1 cellular context compared by ENCODE assay signal in the genomic region with DNA sequence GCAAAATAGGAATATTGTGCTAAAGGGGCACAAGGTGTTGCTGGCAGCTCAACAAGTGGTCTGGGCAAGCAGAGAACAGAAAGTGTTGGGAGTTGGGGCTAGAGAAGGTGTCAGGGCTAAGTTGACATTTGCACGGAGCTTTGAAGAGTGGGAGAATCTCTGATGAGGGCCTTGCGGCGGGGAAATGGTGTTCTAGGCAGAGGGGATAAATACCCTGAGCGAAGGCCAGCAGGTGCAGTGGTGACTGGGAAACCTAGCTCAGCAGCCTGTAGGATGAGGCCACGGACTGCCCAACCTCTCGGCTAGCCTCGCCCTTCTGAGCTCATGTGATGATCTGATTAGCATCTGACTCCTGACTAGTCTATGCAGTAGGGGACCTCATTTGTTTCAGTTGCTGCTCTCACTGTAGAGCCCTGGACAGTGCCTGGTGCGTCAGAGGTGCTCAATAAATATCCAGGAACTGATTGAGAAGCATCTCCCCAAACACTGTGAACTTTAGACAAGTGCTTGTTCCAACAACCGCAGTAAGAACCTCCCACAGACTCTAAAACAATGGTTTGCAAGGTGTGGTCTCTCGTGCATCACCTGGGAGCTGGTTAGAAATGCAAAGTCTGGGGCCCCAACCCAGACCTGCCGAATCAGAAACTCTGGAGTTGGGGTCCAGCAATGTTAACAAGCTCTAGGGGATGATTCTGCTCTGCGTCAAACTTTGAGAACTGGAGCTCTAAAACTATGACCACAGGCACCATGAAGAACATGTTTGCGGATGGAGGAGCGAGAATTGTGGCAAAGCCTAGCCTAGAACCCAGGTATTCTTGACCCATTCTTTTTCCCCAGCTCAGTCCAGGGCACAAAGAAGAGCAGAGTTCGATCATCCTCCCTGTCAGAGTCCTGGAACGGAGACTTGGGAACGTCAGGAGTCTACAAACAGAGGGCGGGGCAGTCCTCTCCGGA.
TF ChIP-seq lines count a peak whose summit lies in the region.

No MANE protein-coding gene starts in this region.

TF ChIP-seq in H1, 55 proteins besides CTCF, POLR2A, EP300 and RAD21 (continued from another document):
- no peak for TF ChIP-seq BRCA1 (IDR thresholded peaks at IDR 0.05; ENCODE audit: low read depth, low read length)
- no peak for TF ChIP-seq CTBP2 (IDR thresholded peaks at IDR 0.05; ENCODE audit: borderline replicate concordance, insufficient read depth, insufficient read length, low read length)
- TF ChIP-seq SUZ12 (IDR thresholded peaks at IDR 0.05; ENCODE audit: low read length): no peak
- TF ChIP-seq FOSL1 (IDR thresholded peaks at IDR 0.05; ENCODE audit: insufficient read depth, low read depth, low read length): no peak
- TF ChIP-seq SP4 (IDR thresholded peaks at IDR 0.05; ENCODE audit: low read length): no peak
- TF ChIP-seq EZH2 (IDR thresholded peaks at IDR 0.05; ENCODE audit: low read depth, low read length, severe bottlenecking): no peak
- no peak for TF ChIP-seq SIX5 (IDR thresholded peaks at IDR 0.05; ENCODE audit: low read depth, low read length)
- TF ChIP-seq NANOG (IDR thresholded peaks at IDR 0.05; ENCODE audit: insufficient read depth, low read depth, low read length, poor library complexity, severe bottlenecking): no peak
- TF ChIP-seq POU5F1 (IDR thresholded peaks at IDR 0.05; ENCODE audit: low read depth, low read length): no peak
- TF ChIP-seq CREB1 (IDR thresholded peaks at IDR 0.05): no peak
- no peak for TF ChIP-seq RNF2 (IDR thresholded peaks at IDR 0.05; ENCODE audit: borderline replicate concordance, low read depth, low read length, missing control alignments, poor library complexity, severe bottlenecking)
- TF ChIP-seq ASH2L (IDR thresholded peaks at IDR 0.05; ENCODE audit: low read length): no peak
